In genomic region chr3:111989061-111989678, GRCh38 we compare ENCODE assay signal across 8 cellular contexts. TPM values are rescaled to one million over a fixed set of nuclear protein-coding genes. Genes with fewer than 3 reads are reported as not detected.
DNase-seq lines count a peak whose midpoint lies in the region; ATAC-seq, FAIRE-seq and TF ChIP-seq lines count a peak whose summit lies in the region.

No MANE protein-coding gene starts in this region.

- 59% methylated on average over 3 of the region's 3 CpGs for WGBS in prostate gland

- TF ChIP-seq CTCF in A673 (conservative IDR thresholded peaks at IDR 0.05; ENCODE audit: low read depth, low read length) (peak; percentile 83), foreskin fibroblast (IDR thresholded peaks at IDR 0.05; ENCODE audit: low read depth, low read length) (peak; percentile 83), prostate gland (IDR thresholded peaks at IDR 0.05) (peak in 3 of 4 experiments; percentile 41 to 75 (median 56))

- intact Hi-C loops in A673 (cut with micrococcal nuclease; ENCODE audit: unreplicated experiment) (loop anchor here (1.0 to 2.0 kb wide), 2 partner anchors 24 to 54 kb away; no protein-coding TSS in a partner anchor), prostate gland (cut with DNase I) (no loop called here)

- no TSS peak for BruUV-seq in A673 (replicated peaks; lab: Mats Ljungman, UMichigan)

- DNase-seq in A673 (ENCODE audit: low spot score) (peak; percentile 71), GM12891 (ENCODE audit: insufficient read length, low spot score) (no peak), NCI-H1092 (lab: John Stamatoyannopoulos, UW) (peak; percentile 35), T-cell (no peak), foreskin fibroblast (peak; percentile 42 to 77), prostate gland (ENCODE audit: low spot score) (no peak)
- no peak for DNase-seq in stimulated activated CD4-positive, alpha-beta T cell treated with anti-CD3 and anti-CD28 coated beads, Interleukin-2, amount 100 ng/mL, for 24 hours

- no peak overlapping the region for H3K4me3 Mint-ChIP-seq in T-cell

- H3K27ac Mint-ChIP-seq in T-cell = no peak overlapping the region

- H3K4me1 ChIP-seq in A673 (ENCODE audit: insufficient read depth, low read length, poor library complexity, severe bottlenecking) (no peaks in the 10 kb centered on the region), prostate gland (replicated peaks) (no peaks in the 10 kb centered on the region)

- H3K36me3 Mint-ChIP-seq in T-cell = peaks cover 45% of the 10 kb centered on the region

- peak; percentile 88 for ATAC-seq in HG02623 (IDR thresholded peaks at IDR 0.05; ENCODE audit: unreplicated experiment)
- peak; percentile 57 to 79 (median 72) for ATAC-seq in T-cell (replicated peaks in 1 of 4)

- H3K9me3 ChIP-seq in A673 (ENCODE audit: low read depth, low read length, poor library complexity, severe bottlenecking) (no peaks in the 10 kb centered on the region), prostate gland (no peaks in the 10 kb centered on the region)

- no peak overlapping the region for H3K4me3 ChIP-seq in A673 (ENCODE audit: low read depth, low read length, poor library complexity, severe bottlenecking)
- H3K4me3 ChIP-seq in foreskin fibroblast (ENCODE audit: low read depth in 1 of 2, low read length in 2 of 2) = no peak overlapping the region
- H3K4me3 ChIP-seq in prostate gland = no peak overlapping the region

- peaks cover 31 to 36% (median 33%) of the 10 kb centered on the region in 3 donors for H3K4me1 Mint-ChIP-seq in T-cell

- CTCF ChIA-PET in A673 (lab: Charles Lee) (interaction anchor here (0.6 to 1.5 kb wide), 9 partner anchors 9 to 312 kb away, joined by 3 to 24 read pairs (median 3); no protein-coding TSS in a partner anchor), T-cell (lab: Charles Lee) (interaction anchor here (0.6 to 2.9 kb wide), 26 partner anchors 10 to 1124 kb away, joined by 3 to 44 read pairs (median 4); partner anchors contain the start of genes ABHD10 (in 2 of the 2) and TAGLN3 (in 1 of the 2))

- TF ChIP-seq POLR2A in GM12891 (IDR thresholded peaks at IDR 0.05; ENCODE audit: low read depth, low read length) = no peak
- TF ChIP-seq POLR2A in prostate gland (IDR thresholded peaks at IDR 0.05) = no peak

- peaks cover 36% of the 10 kb centered on the region for H3K36me3 ChIP-seq in A673 (ENCODE audit: insufficient read depth, low read length, poor library complexity, severe bottlenecking)
- no peaks in the 10 kb centered on the region for H3K36me3 ChIP-seq in prostate gland

- H3K9me3 Mint-ChIP-seq in T-cell = no peaks in the 10 kb centered on the region

- POLR2A ChIA-PET in A673 (lab: Charles Lee; ENCODE audit: low non-redundant PET) = interaction anchor here (0.7 kb wide), 1 partner anchor 1699 kb away, joined by 3 read pairs; no protein-coding TSS in a partner anchor
- POLR2A ChIA-PET in T-cell (lab: Charles Lee) = interaction anchor here in 1 of 2 donors (0.7 to 2.0 kb wide), 2 partner anchors 10 to 14 kb away, joined by 3 to 11 read pairs; partner anchors contain the start of gene ABHD10

- H3K27me3 ChIP-seq in A673 (replicated peaks; ENCODE audit: insufficient read depth, low read depth, low read length, poor library complexity) (no peaks in the 10 kb centered on the region), prostate gland (replicated peaks; ENCODE audit: insufficient read depth) (no peaks in the 10 kb centered on the region)

- H3K27ac ChIP-seq in A673 (ENCODE audit: low read depth, low read length, poor library complexity, severe bottlenecking) (no peak overlapping the region), prostate gland (no peak overlapping the region)

- FAIRE-seq in GM12891 (lab: Jason Lieb, UNC) = peak; percentile 81

- no peaks in the 10 kb centered on the region for H3K27me3 Mint-ChIP-seq in T-cell

TF ChIP-seq in GM12891, 5 proteins besides CTCF, POLR2A, EP300 and RAD21:
- TF ChIP-seq TAF1 (IDR thresholded peaks at IDR 0.05; ENCODE audit: low read depth, low read length) (no peak), POU2F2 (IDR thresholded peaks at IDR 0.05; ENCODE audit: low read depth, low read length) (no peak), POLR2AphosphoS5 (IDR thresholded peaks at IDR 0.05; ENCODE audit: low read depth, low read length) (no peak), SPI1 (IDR thresholded peaks at IDR 0.05; ENCODE audit: low read depth, low read length) (no peak), PAX5 (IDR thresholded peaks at IDR 0.05; ENCODE audit: insufficient read depth, low read length, severe bottlenecking) (no peak)

RNA-seq across cellular contexts. Expression of gene TAGLN3, which starts 9.6 kb away (rescaled TPM):
- total RNA-seq in A673 (2021) (0.37 TPM in 1 of 2 replicates, not detected in the other), T-cell (not detected), prostate gland (1 to 10 TPM in 1 of 2 donors, not detected in 1; 3.2 TPM)
- 0.10 TPM for polyA plus RNA-seq in GM12891 (2012; ENCODE audit: low read depth, missing spikeins)

RNA-seq across cellular contexts. Expression of gene ABHD10, which starts 10.3 kb away (rescaled TPM):
- total RNA-seq in A673 (2021) (39.7 and 40.7 TPM in 2 replicates), T-cell (10 to 100 TPM; 18.3 to 31.8 (median 28.1) TPM), prostate gland (10 to 100 TPM; 36.3 to 40.1 TPM)
- polyA plus RNA-seq in GM12891 (2012; ENCODE audit: low read depth, missing spikeins) = 16.6 TPM

RNA-seq across cellular contexts. Expression of gene TMPRSS7, which starts 45.4 kb away (rescaled TPM):
- not detected in 2 replicates for total RNA-seq in A673 (2021)
- polyA plus RNA-seq in GM12891 (2012; ENCODE audit: low read depth, missing spikeins) = not detected
- total RNA-seq in T-cell = under 1 TPM in 1 of 5 donors, not detected in 4; 0.10 TPM
- not detected for total RNA-seq in prostate gland

Comparison
In these comparisons a context has a peak if more than half of its experiments do, and no peak if none do; other contexts are left out.
1. DNase-seq: peak in A673 (single experiment), NCI-H1092 (single experiment) and foreskin fibroblast (2 of 2); none in GM12891 (single experiment), T-cell (0 of 34), prostate gland (single experiment) and stimulated activated CD4-positive, alpha-beta T cell treated with anti-CD3 and anti-CD28 coated beads, Interleukin-2, amount 100 ng/mL, for 24 hours (0 of 2).
2. Peak in every context shown above with its lines, with median percentiles within 50 percentile points of each other: CTCF ChIP-seq.